1 cellular context compared by ENCODE assay signal in the genomic region with DNA sequence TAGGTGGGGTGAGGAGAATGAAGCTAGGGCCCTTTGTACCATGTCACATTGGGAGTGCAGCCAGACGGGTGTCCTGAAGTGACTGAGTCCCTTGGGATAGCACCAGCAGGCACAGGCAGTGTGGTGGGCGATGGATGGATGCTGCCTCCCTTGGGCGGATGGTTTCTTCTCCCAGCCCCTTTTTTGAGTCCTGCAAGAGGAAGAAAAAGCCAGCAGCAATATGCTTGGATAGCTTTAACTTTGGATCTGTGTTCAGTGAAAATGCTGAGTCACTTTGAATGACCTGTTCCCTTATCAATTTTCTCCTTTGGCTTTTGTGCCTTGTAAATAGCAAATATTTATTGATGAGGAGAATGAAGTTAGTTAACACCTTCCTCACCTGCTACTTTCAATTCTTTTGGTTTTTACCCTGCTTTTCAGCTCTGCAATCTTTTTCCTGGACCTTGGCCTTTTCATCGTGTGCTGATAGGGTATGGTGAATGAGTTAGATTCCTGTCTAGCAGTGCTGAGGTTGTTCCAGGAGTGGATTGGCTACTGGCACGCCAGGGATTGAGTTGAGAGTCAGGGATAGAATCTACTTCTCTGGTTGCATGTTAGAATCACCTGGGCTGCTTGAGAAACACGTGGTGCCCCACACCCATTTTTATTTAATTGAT.
TF ChIP-seq lines count a peak whose summit lies in the region.

No MANE protein-coding gene starts in this region.

TF ChIP-seq in WTC11, 78 proteins besides CTCF, POLR2A, EP300 and RAD21 (continued from another document):
- TF ChIP-seq, protein P1, sequence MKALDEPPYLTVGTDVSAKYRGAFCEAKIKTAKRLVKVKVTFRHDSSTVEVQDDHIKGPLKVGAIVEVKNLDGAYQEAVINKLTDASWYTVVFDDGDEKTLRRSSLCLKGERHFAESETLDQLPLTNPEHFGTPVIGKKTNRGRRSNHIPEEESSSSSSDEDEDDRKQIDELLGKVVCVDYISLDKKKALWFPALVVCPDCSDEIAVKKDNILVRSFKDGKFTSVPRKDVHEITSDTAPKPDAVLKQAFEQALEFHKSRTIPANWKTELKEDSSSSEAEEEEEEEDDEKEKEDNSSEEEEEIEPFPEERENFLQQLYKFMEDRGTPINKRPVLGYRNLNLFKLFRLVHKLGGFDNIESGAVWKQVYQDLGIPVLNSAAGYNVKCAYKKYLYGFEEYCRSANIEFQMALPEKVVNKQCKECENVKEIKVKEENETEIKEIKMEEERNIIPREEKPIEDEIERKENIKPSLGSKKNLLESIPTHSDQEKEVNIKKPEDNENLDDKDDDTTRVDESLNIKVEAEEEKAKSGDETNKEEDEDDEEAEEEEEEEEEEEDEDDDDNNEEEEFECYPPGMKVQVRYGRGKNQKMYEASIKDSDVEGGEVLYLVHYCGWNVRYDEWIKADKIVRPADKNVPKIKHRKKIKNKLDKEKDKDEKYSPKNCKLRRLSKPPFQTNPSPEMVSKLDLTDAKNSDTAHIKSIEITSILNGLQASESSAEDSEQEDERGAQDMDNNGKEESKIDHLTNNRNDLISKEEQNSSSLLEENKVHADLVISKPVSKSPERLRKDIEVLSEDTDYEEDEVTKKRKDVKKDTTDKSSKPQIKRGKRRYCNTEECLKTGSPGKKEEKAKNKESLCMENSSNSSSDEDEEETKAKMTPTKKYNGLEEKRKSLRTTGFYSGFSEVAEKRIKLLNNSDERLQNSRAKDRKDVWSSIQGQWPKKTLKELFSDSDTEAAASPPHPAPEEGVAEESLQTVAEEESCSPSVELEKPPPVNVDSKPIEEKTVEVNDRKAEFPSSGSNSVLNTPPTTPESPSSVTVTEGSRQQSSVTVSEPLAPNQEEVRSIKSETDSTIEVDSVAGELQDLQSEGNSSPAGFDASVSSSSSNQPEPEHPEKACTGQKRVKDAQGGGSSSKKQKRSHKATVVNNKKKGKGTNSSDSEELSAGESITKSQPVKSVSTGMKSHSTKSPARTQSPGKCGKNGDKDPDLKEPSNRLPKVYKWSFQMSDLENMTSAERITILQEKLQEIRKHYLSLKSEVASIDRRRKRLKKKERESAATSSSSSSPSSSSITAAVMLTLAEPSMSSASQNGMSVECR (CRISPR knock-in tag; IDR thresholded peaks at IDR 0.05; ENCODE audit: borderline replicate concordance), result no peak
- TF ChIP-seq, protein P2, sequence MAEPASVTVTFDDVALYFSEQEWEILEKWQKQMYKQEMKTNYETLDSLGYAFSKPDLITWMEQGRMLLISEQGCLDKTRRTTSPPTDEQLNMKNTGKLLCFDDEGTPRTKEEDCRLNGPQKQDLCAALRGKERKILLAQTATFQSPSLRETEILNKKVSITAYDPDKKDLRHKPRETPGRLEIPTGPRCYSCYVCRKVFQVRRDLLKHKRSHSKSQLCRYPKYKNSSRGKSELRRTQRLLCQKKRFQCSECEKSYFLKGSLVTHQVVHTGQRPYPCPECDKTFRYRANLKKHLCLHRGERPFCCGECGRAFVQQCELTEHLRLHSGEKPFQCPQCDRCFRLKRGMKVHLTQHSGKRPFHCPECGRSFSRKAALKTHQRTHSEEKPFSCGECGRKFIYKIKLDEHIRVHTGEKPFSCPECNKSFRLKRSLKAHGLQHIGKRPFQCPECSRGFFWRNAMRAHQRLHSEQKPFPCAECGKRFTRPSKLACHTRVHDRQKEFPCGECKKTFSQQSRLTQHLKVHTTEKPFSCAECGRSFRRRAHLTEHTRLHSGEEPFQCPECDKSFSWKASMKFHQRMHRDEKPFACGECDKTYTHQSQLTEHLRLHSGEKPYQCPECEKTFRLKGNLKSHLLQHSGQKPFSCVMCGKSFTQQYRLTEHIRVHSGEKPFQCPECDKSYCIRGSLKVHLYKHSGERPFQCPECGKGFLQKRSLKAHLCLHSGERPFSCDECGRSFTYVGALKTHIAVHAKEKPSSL (CRISPR knock-in tag; conservative IDR thresholded peaks at IDR 0.05), result no peak
- TF ChIP-seq ZNF396 (CRISPR knock-in tag; IDR thresholded peaks at IDR 0.05; ENCODE audit: borderline replicate concordance) (no peak), ESRRA (CRISPR knock-in tag; IDR thresholded peaks at IDR 0.05; ENCODE audit: borderline replicate concordance) (no peak), ZNF512 (CRISPR knock-in tag; IDR thresholded peaks at IDR 0.05; ENCODE audit: borderline replicate concordance) (no peak)
